In genomic region chr22:27086080-27086479, GRCh38 we compare ENCODE assay signal across 28 cellular contexts.
"Had no signal": no experiment of that assay in that cellular context is flagged by ENCODE, and none has a peak within 500 bp of the region (broad histone marks: within the 10 kb centered on the region; RNA-seq: fewer than 3 reads in every experiment).

No MANE protein-coding gene starts in this region.

- H3K79me2 ChIP-seq: parathyroid adenoma had no signal

- H3K36me3 ChIP-seq: esophagus muscularis mucosa, left lung, neutrophil, right atrium auricular region, tibial artery, upper lobe of left lung, uterus had no signal

- H3K4me3 Mint-ChIP-seq: mesothelial cell of epicardium; naive B cell; natural killer cell treated with Interleukin-12 subunit alpha and Interleukin-12 subunit beta and Interleukin-15 and Interleukin-18, amount 100 ng/mL, for 72 hours; stimulated activated naive CD8-positive, alpha-beta T cell treated with anti-CD3 and anti-CD28 coated beads, Interleukin-15, amount 100 ng/mL, for 72 hours had no signal

- H3K27ac ChIP-seq: coronary artery, esophagus muscularis mucosa, left lung, neutrophil, parathyroid adenoma, right atrium auricular region, testis, tibial artery, upper lobe of left lung, uterus had no signal

- H3K27ac Mint-ChIP-seq: mesothelial cell of epicardium; naive B cell; natural killer cell treated with Interleukin-12 subunit alpha and Interleukin-12 subunit beta and Interleukin-15 and Interleukin-18, amount 100 ng/mL, for 72 hours; progenitor cell of endocrine pancreas; stimulated activated naive CD8-positive, alpha-beta T cell treated with anti-CD3 and anti-CD28 coated beads, Interleukin-15, amount 100 ng/mL, for 72 hours had no signal

- H3K36me3 Mint-ChIP-seq: mesothelial cell of epicardium; natural killer cell treated with Interleukin-12 subunit alpha and Interleukin-12 subunit beta and Interleukin-15 and Interleukin-18, amount 100 ng/mL, for 72 hours had no signal

- H3K4me1 Mint-ChIP-seq: mesothelial cell of epicardium; naive B cell; stimulated activated naive CD8-positive, alpha-beta T cell treated with anti-CD3 and anti-CD28 coated beads, Interleukin-15, amount 100 ng/mL, for 72 hours had no signal

- H3K4me2 ChIP-seq: smooth muscle cell had no signal

- H3K4me3 ChIP-seq: coronary artery, esophagus muscularis mucosa, left lung, mucosa of descending colon, right atrium auricular region, smooth muscle cell, testis, tibial artery, upper lobe of left lung, uterus had no signal

- H3K9ac ChIP-seq: parathyroid adenoma had no signal

- H3K27me3 ChIP-seq: esophagus muscularis mucosa, right atrium auricular region, testis, tibial artery, upper lobe of left lung, uterus had no signal

- DNase-seq: dermis blood vessel endothelial cell; effector memory CD4-positive, alpha-beta T cell; foreskin melanocyte; glutamatergic neuron; kidney; left lung; mesenchymal stem cell; mucosa of descending colon; naive B cell; stimulated activated CD4-positive, alpha-beta T cell treated with anti-CD3 and anti-CD28 coated beads, Interleukin-12 subunit alpha, Interleukin-12 subunit beta, amount 100 ng/mL, for 4 hours; stimulated activated CD4-positive, alpha-beta T cell treated with anti-CD3 and anti-CD28 coated beads, Interleukin-1b, Interleukin-23, amount 100 ng/mL, for 48 hours; stimulated activated CD4-positive, alpha-beta T cell treated with anti-CD3 and anti-CD28 coated beads, Interleukin-4, amount 100 ng/mL, for 1 hour; stimulated activated CD8-positive, alpha-beta memory T cell treated with anti-CD3 and anti-CD28 coated beads, Interleukin-4, amount 100 ng/mL, for 48 hours; stimulated activated naive CD4-positive, alpha-beta T cell; stimulated activated naive CD8-positive, alpha-beta T cell treated with anti-CD3 and anti-CD28 coated beads, Interleukin-15, amount 100 ng/mL, for 72 hours; testis; tibial artery; uterus had no signal

- H3K9me3 ChIP-seq: mucosa of descending colon, neutrophil, testis, tibial artery, upper lobe of left lung, uterus had no signal

- H3K9me3 Mint-ChIP-seq: mesothelial cell of epicardium; natural killer cell treated with Interleukin-12 subunit alpha and Interleukin-12 subunit beta and Interleukin-15 and Interleukin-18, amount 100 ng/mL, for 72 hours had no signal

- H2AFZ ChIP-seq: parathyroid adenoma had no signal
